Comparison of ENCODE assay signal across 26 cellular contexts in genomic region chr4:103052779-103053178, GRCh38. TPM values are rescaled to one million over a fixed set of nuclear protein-coding genes. Genes with fewer than 3 reads are reported as not detected.
"Had no signal": no experiment of that assay in that cellular context is flagged by ENCODE, and none has a peak within 500 bp of the region (broad histone marks: within the 10 kb centered on the region; RNA-seq: fewer than 3 reads in every experiment).

No MANE protein-coding gene starts in this region.

- H3K36me3 ChIP-seq: neural progenitor cell, ovary, thyroid gland, upper lobe of left lung had no signal

- DNase-seq: natural killer cell; occipital lobe; ovary; posterior cingulate gyrus; psoas muscle; right cardiac atrium; right lobe of liver; stimulated activated CD4-positive, alpha-beta T cell treated with anti-CD3 and anti-CD28 coated beads, Interleukin-15, amount 100 ng/mL, for 24 hours; stimulated activated CD4-positive, alpha-beta T cell treated with anti-CD3 and anti-CD28 coated beads, Interleukin-2, amount 100 ng/mL, for 24 hours; stimulated activated CD4-positive, alpha-beta T cell treated with anti-CD3 and anti-CD28 coated beads, Interleukin-2, amount 100 ng/mL, for 48 hours; stimulated activated CD4-positive, alpha-beta T cell treated with anti-CD3 and anti-CD28 coated beads, Interleukin-4, amount 100 ng/mL, for 24 hours; stimulated activated naive B cell treated with anti-CD40 and anti-IgM and Interleukin-4, amounts not matched to agents 10 μg/mL and 1 μg/mL and 100 μg/mL, for 72 hours; stimulated activated naive CD4-positive, alpha-beta T cell treated with Interleukin-2 at 50 U/mL for 16 hours; stomach; thyroid gland; trophoblast cell had no signal

- H3K27ac ChIP-seq: neural progenitor cell, ovary, parathyroid adenoma, psoas muscle, right lobe of liver, skin epidermis, stomach, thoracic aorta, thyroid gland, tibial nerve, upper lobe of left lung, vagina had no signal

- ATAC-seq: natural killer cell; psoas muscle; right cardiac atrium; right lobe of liver; stimulated activated effector memory CD8-positive, alpha-beta T cell treated with anti-CD3 and anti-CD28 coated beads, Interleukin-12 subunit alpha, Interleukin-12 subunit beta, amount 100 ng/mL, for 72 hours; stimulated activated naive B cell treated with anti-CD40 and anti-IgM and Interleukin-4, amounts not matched to agents 10 μg/mL and 1 μg/mL and 100 μg/mL, for 72 hours had no signal

- H3K27me3 ChIP-seq: neural progenitor cell, ovary, right lobe of liver, stomach, thyroid gland, tibial nerve, upper lobe of left lung, vagina had no signal

- H3K4me1 ChIP-seq: neural progenitor cell, parathyroid adenoma, psoas muscle, stomach, thyroid gland, tibial nerve, upper lobe of left lung, vagina had no signal

- H3K79me2 ChIP-seq: parathyroid adenoma had no signal

- FAIRE-seq: urothelium cell line had no signal

- H3K9ac ChIP-seq: neural progenitor cell, parathyroid adenoma had no signal

- H3K4me2 ChIP-seq: neural progenitor cell had no signal

- H3K9me3 ChIP-seq: ovary, psoas muscle, right lobe of liver, stomach, thoracic aorta, thyroid gland, tibial nerve, upper lobe of left lung, vagina had no signal

- H3K4me3 ChIP-seq: neural progenitor cell, ovary, psoas muscle, right lobe of liver, skin epidermis, stomach, thoracic aorta, thyroid gland, tibial nerve, upper lobe of left lung, vagina had no signal

- H2AFZ ChIP-seq: neural progenitor cell, parathyroid adenoma had no signal

RNA-seq across cellular contexts. Expression of gene SLC9B1, which starts 33.3 kb away (rescaled TPM):
- polyA plus RNA-seq: neural cell had no signal
